8 cellular contexts compared by ENCODE assay signal in the genomic region with DNA sequence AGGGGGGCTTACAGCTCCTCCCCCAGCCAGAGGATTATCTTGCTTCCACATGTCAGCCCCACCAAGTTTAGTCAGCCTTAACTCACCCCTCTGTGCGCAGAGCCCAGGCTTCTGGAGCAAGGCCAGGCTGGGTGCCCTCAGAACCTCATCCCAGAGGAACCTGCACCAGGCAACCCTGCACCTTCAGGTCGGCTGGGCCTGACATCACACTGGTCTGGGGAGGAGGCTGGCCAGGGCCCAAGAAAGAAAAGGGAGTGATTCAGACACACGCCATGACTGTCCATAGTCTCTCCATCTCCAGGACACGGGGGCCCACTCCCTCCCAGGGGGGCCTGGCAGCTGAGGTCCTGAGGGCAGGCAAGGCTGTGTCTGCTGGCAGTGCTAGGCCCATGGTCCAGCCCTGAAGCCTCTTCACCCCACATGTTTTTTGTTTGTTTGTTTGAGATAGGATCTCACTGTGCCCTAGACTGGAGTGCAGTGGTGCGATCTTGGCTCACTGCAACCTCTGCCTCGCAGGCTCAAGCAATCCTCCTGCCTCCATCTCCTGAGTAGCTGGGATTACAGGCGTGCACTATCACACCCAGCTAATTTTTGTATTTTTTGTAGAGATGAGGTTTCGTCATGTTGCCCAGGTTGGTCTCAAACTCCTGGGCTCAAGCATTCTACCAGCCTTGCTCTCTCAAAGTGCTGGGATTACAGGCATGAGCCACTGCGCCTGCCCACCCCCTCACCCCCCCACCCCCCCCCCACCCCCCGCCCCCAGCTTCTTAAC. TPM values are rescaled to one million over a fixed set of nuclear protein-coding genes. Genes with fewer than 3 reads are reported as not detected.
DNase-seq lines count a peak whose midpoint lies in the region; ATAC-seq and TF ChIP-seq lines count a peak whose summit lies in the region.

No MANE protein-coding gene starts in this region.

- H3K27me3 ChIP-seq in CD8-positive, alpha-beta memory T cell (ENCODE audit: insufficient read depth, low read length, poor library complexity, severe bottlenecking) = no peaks in the 10 kb centered on the region
- H3K27me3 ChIP-seq in PC-3 (ENCODE audit: low read length) = no peaks in the 10 kb centered on the region
- no peaks in the 10 kb centered on the region for H3K27me3 ChIP-seq in neural progenitor cell

- H3K9me3 ChIP-seq in CD8-positive, alpha-beta memory T cell (ENCODE audit: low read length) = no peaks in the 10 kb centered on the region
- H3K9me3 ChIP-seq in PC-3 (ENCODE audit: low read length) (no peaks in the 10 kb centered on the region), neural progenitor cell (ENCODE audit: low read depth) (no peaks in the 10 kb centered on the region)

- no TSS peak for BruUV-seq in PC-3 (replicated peaks; lab: Mats Ljungman, UMichigan)

- H3K9me3 Mint-ChIP-seq in CD8-positive, alpha-beta memory T cell = no peaks in the 10 kb centered on the region
- no peaks in the 10 kb centered on the region for H3K9me3 Mint-ChIP-seq in effector memory CD8-positive, alpha-beta T cell
- H3K9me3 Mint-ChIP-seq in neural progenitor cell = no peaks in the 10 kb centered on the region

- intact Hi-C loops in PC-3 (cut with micrococcal nuclease) = no loop called here

- H4K20me1 ChIP-seq in PC-3 (ENCODE audit: low read length) (no peaks in the 10 kb centered on the region), neural progenitor cell (ENCODE audit: low read depth) (peaks cover 68% of the 10 kb centered on the region)

- peak overlapping the region; percentile 87 to 98 (median 96) for H3K27ac Mint-ChIP-seq in CD8-positive, alpha-beta memory T cell
- peak overlapping the region; percentile 97 to 98 for H3K27ac Mint-ChIP-seq in effector memory CD8-positive, alpha-beta T cell
- no peak overlapping the region for H3K27ac Mint-ChIP-seq in neural progenitor cell

- peaks cover 50% of the 10 kb centered on the region for H3K79me2 ChIP-seq in PC-3 (ENCODE audit: low read length)
- H3K79me2 ChIP-seq in neural progenitor cell (ENCODE audit: low read depth) = peaks cover 49% of the 10 kb centered on the region

- peak overlapping the region in 6 of 7 donors; percentile 26 to 94 (median 90) for H3K4me3 Mint-ChIP-seq in CD8-positive, alpha-beta memory T cell
- H3K4me3 Mint-ChIP-seq in effector memory CD8-positive, alpha-beta T cell = peak overlapping the region; percentile 91 to 93
- H3K4me3 Mint-ChIP-seq in neural progenitor cell = peak overlapping the region; percentile 79

- H3K9me2 ChIP-seq in PC-3 (replicated peaks; ENCODE audit: low read length) = no peaks in the 10 kb centered on the region

- ATAC-seq in PC-3 (peak; percentile 5), GM18505 (IDR thresholded peaks at IDR 0.05; ENCODE audit: unreplicated experiment) (no peak)
- ATAC-seq in effector memory CD8-positive, alpha-beta T cell (replicated peaks) = no peak

- H3K36me3 ChIP-seq in CD8-positive, alpha-beta memory T cell (ENCODE audit: insufficient read depth, low read length) = no peaks in the 10 kb centered on the region
- H3K36me3 ChIP-seq in PC-3 (ENCODE audit: low read depth, low read length) (no peaks in the 10 kb centered on the region), neural progenitor cell (no peaks in the 10 kb centered on the region)

- H3K4me1 Mint-ChIP-seq in CD8-positive, alpha-beta memory T cell = peaks cover 41 to 70% (median 51%) of the 10 kb centered on the region in 3 donors
- peaks cover 48 to 49% of the 10 kb centered on the region in 2 donors for H3K4me1 Mint-ChIP-seq in effector memory CD8-positive, alpha-beta T cell (ENCODE audit: low read depth in 2 of 2)
- peaks cover 53% of the 10 kb centered on the region for H3K4me1 Mint-ChIP-seq in neural progenitor cell

- no peak overlapping the region for H3K9ac ChIP-seq in PC-3 (ENCODE audit: low read length)
- no peak overlapping the region for H3K9ac ChIP-seq in neural progenitor cell

- peak overlapping the region; percentile 91 for H3K4me2 ChIP-seq in PC-3 (ENCODE audit: low read length)
- H3K4me2 ChIP-seq in neural progenitor cell = peak overlapping the region; percentile 97

- H3F3A ChIP-seq in PC-3 (ENCODE audit: low read length, unreplicated experiment) (no peaks in the 10 kb centered on the region), neural progenitor cell (ENCODE audit: low read depth) (peaks cover 25% of the 10 kb centered on the region)

- no peak overlapping the region for H2AFZ ChIP-seq in PC-3 (ENCODE audit: low read length)
- H2AFZ ChIP-seq in neural progenitor cell (replicated peaks) = no peak overlapping the region

- POLR2A ChIA-PET in CD8-positive, alpha-beta memory T cell (lab: Charles Lee) = interaction anchor here (6.0 kb wide), 1 partner anchor 11 kb away, joined by 77 read pairs; a partner anchor contains a TSS
- POLR2A ChIA-PET in PC-3 (lab: Charles Lee; ENCODE audit: unreplicated experiment) = interaction anchor here (0.6 kb wide), 1 partner anchor 17 kb away, joined by 3 read pairs; no protein-coding TSS in a partner anchor

- no peak overlapping the region for H3K4me3 ChIP-seq in CD8-positive, alpha-beta memory T cell (ENCODE audit: low read length)
- H3K4me3 ChIP-seq in PC-3 (ENCODE audit: low read length) = peak overlapping the region; percentile 94; the same call in 1 of the 2 replicates
- H3K4me3 ChIP-seq in neural progenitor cell = no peak overlapping the region

- TF ChIP-seq CTCF in PC-3 (conservative IDR thresholded peaks at IDR 0.05; ENCODE audit: low read depth, low read length) (no peak), neural progenitor cell (IDR thresholded peaks at IDR 0.05) (no peak)

- H3K36me3 Mint-ChIP-seq in CD8-positive, alpha-beta memory T cell = peaks cover 0 to 8% (median 0%) of the 10 kb centered on the region in 3 donors
- H3K36me3 Mint-ChIP-seq in effector memory CD8-positive, alpha-beta T cell (ENCODE audit: insufficient read depth) = peaks cover 12% of the 10 kb centered on the region
- H3K36me3 Mint-ChIP-seq in neural progenitor cell = no peaks in the 10 kb centered on the region

- no peak for TF ChIP-seq POLR2A in GM18505 (IDR thresholded peaks at IDR 0.05; ENCODE audit: borderline replicate concordance, extremely low read depth, insufficient read depth, insufficient read length)

- peaks cover 60% of the 10 kb centered on the region for H3K4me1 ChIP-seq in CD8-positive, alpha-beta memory T cell (ENCODE audit: insufficient read depth, low read length)
- H3K4me1 ChIP-seq in PC-3 (ENCODE audit: insufficient read depth, low read length) = peaks cover 60% of the 10 kb centered on the region
- peaks cover 31% of the 10 kb centered on the region for H3K4me1 ChIP-seq in neural progenitor cell

- CTCF ChIA-PET in CD8-positive, alpha-beta memory T cell (lab: Charles Lee) = interaction anchor here (5.9 to 11.1 kb wide), 3 partner anchors 10 to 37 kb away, joined by 68 to 176 read pairs (median 147); a partner anchor contains a TSS
- CTCF ChIA-PET in PC-3 (lab: Charles Lee) = interaction anchor here (1.1 to 1.2 kb wide), 3 partner anchors 17 to 626 kb away, joined by 3 to 5 read pairs (median 4); a partner anchor contains a TSS

- no peak overlapping the region for H3K27ac ChIP-seq in CD8-positive, alpha-beta memory T cell (ENCODE audit: low read depth, low read length)
- peak overlapping the region; percentile 66 for H3K27ac ChIP-seq in PC-3 (ENCODE audit: low read length)
- no peak overlapping the region for H3K27ac ChIP-seq in neural progenitor cell

- H3K27me3 Mint-ChIP-seq in CD8-positive, alpha-beta memory T cell = no peaks in the 10 kb centered on the region
- H3K27me3 Mint-ChIP-seq in effector memory CD8-positive, alpha-beta T cell = no peaks in the 10 kb centered on the region
- H3K27me3 Mint-ChIP-seq in neural progenitor cell (ENCODE audit: insufficient read depth, low read depth) = peaks cover 10% of the 10 kb centered on the region

- DNase-seq in CD8-positive, alpha-beta memory T cell = no peak
- DNase-seq in PC-3 = peak; percentile 83
- DNase-seq in effector memory CD8-positive, alpha-beta T cell = no peak
- DNase-seq in neural progenitor cell (ENCODE audit: low spot score) = no peak
- no peak for DNase-seq in retina
- DNase-seq in stimulated activated CD4-positive, alpha-beta T cell treated with anti-CD3 and anti-CD28 coated beads, Interleukin-4, amount 100 ng/mL, for 4 hours = no peak
- DNase-seq in Kasumi-1 (lab: John Stamatoyannopoulos, UW) = no peak

RNA-seq across cellular contexts. Expression of a gene that starts 11.1 kb away (rescaled TPM):
- 10 to 100 TPM; 71.4 to 74.5 TPM for total RNA-seq in CD8-positive, alpha-beta memory T cell
- polyA plus RNA-seq in CD8-positive, alpha-beta memory T cell = 4.7 TPM
- 43.7 and 49.3 TPM in 2 replicates for total RNA-seq in PC-3 (2014; rRNA removed)
- total RNA-seq in neural progenitor cell (ENCODE audit: low replicate concordance) = 5.4 and 19.0 TPM in 2 replicates
